Comparison of ENCODE assay signal across 8 cellular contexts in the genomic region with DNA sequence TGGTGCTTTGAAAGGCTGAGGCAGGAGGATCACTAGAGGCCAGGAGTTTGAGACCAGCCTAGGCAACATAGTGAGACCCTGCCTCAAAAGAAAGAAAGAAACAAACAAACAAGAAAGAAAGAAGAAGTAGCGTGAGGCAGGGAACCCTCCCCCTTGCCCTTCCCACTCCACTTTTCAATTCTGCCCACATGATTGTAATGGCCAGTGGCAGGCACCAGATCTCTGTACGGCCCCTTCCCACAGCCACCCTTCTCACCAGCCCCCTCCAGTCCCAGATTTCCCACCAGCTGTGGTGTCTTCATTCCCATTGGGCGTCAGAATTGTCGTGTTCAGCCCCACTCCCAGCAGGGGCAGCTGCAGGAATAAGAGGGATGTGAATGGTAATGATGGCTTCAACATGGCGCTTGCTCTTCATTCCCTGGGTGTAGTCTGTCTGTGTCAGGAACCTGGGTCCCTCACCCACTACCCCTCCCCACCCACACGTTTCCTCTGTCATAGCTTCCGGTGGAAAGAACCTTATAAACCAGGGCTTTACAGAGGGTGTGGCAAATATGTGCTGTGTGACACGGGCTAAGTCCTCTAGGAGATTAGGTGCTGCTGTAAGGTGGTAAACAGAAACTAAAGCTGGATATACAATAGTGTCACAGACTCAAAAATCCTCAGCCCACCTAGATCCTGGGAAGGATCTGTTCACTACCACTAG.
DNase-seq lines count a peak whose midpoint lies in the region; ATAC-seq lines count a peak whose summit lies in the region.

A gene (minus strand): TSS at position 437 of the 703 bp plus-strand sequence. CDS start 38 bp downstream, at position 399.

- H3K4me3 Mint-ChIP-seq in T-helper 2 cell treated with Interferon-gamma antibody and Interleukin-4, amounts not matched to agents 5 μg/mL and 100 μg/mL, for 36 hours = peak within 1 kb of the TSS; percentile 94
- peak within 1 kb of the TSS; percentile 99 for H3K4me3 Mint-ChIP-seq in central memory CD8-positive, alpha-beta T cell

- H3K27ac Mint-ChIP-seq in T-helper 2 cell treated with Interferon-gamma antibody and Interleukin-4, amounts not matched to agents 5 μg/mL and 100 μg/mL, for 36 hours = peak within 1 kb of the TSS; percentile 99
- peak within 1 kb of the TSS; percentile 99 for H3K27ac Mint-ChIP-seq in central memory CD8-positive, alpha-beta T cell (ENCODE audit: low read depth)

- DNase-seq in T-helper 2 cell treated with Interferon-gamma antibody and Interleukin-4, amounts not matched to agents 5 μg/mL and 100 μg/mL, for 36 hours (ENCODE audit: low spot score) = peak; percentile 81
- peak in 1 of 2 donors; percentile 80 for DNase-seq in central memory CD8-positive, alpha-beta T cell (ENCODE audit: low spot score in 2 of 2)
- DNase-seq in stimulated activated CD8-positive, alpha-beta memory T cell treated with anti-CD3 and anti-CD28 coated beads, Interleukin-15, amount 100 ng/mL, for 4 hours (ENCODE audit: low read depth in 2 of 2) = peak; percentile 50 to 78
- DNase-seq in dedifferentiated amniotic fluid mesenchymal stem cell (ENCODE audit: extremely low spot score) (no peak), cerebellar cortex (ENCODE audit: low spot score) (no peak), NCI-H345 treated with DMSO at 0.1 percent for 48 hours (lab: John Stamatoyannopoulos, UW; ENCODE audit: unreplicated experiment) (no peak)

- peak; percentile 88 for ATAC-seq in GM18907 (IDR thresholded peaks at IDR 0.05; ENCODE audit: unreplicated experiment)
- ATAC-seq in HG03066 (IDR thresholded peaks at IDR 0.05; ENCODE audit: low read depth, unreplicated experiment) = peak; percentile 88
- peak; percentile 92 for ATAC-seq in central memory CD8-positive, alpha-beta T cell (replicated peaks; ENCODE audit: extremely low read depth, poor library complexity, severe bottlenecking)

- H3K9me3 Mint-ChIP-seq in T-helper 2 cell treated with Interferon-gamma antibody and Interleukin-4, amounts not matched to agents 5 μg/mL and 100 μg/mL, for 36 hours = no peaks in the 10 kb centered on the region
- H3K9me3 Mint-ChIP-seq in central memory CD8-positive, alpha-beta T cell = no peaks in the 10 kb centered on the region

- H3K27me3 Mint-ChIP-seq in T-helper 2 cell treated with Interferon-gamma antibody and Interleukin-4, amounts not matched to agents 5 μg/mL and 100 μg/mL, for 36 hours (ENCODE audit: low read depth) = no peaks in the 10 kb centered on the region
- no peaks in the 10 kb centered on the region for H3K27me3 Mint-ChIP-seq in central memory CD8-positive, alpha-beta T cell

- H3K4me1 Mint-ChIP-seq in T-helper 2 cell treated with Interferon-gamma antibody and Interleukin-4, amounts not matched to agents 5 μg/mL and 100 μg/mL, for 36 hours (ENCODE audit: low read depth) = peaks cover 34% of the 10 kb centered on the region
- H3K4me1 Mint-ChIP-seq in central memory CD8-positive, alpha-beta T cell = peaks cover 53% of the 10 kb centered on the region

- peaks cover 51% of the 10 kb centered on the region for H3K36me3 Mint-ChIP-seq in T-helper 2 cell treated with Interferon-gamma antibody and Interleukin-4, amounts not matched to agents 5 μg/mL and 100 μg/mL, for 36 hours (ENCODE audit: low read depth)
- H3K36me3 Mint-ChIP-seq in central memory CD8-positive, alpha-beta T cell (ENCODE audit: insufficient read depth) = peaks cover 51% of the 10 kb centered on the region

Comparison
In these comparisons a context has a peak if more than half of its experiments do, and no peak if none do; other contexts are left out.
1. DNase-seq: peak in T-helper 2 cell treated with Interferon-gamma antibody and Interleukin-4, amounts not matched to agents 5 μg/mL and 100 μg/mL, for 36 hours (single experiment) and stimulated activated CD8-positive, alpha-beta memory T cell treated with anti-CD3 and anti-CD28 coated beads, Interleukin-15, amount 100 ng/mL, for 4 hours (2 of 2); none in dedifferentiated amniotic fluid mesenchymal stem cell (single experiment), cerebellar cortex (single experiment) and NCI-H345 treated with DMSO at 0.1 percent for 48 hours (single experiment).
2. Peak in every context shown above with its lines, with median percentiles within 50 percentile points of each other: ATAC-seq.